18 cellular contexts compared by ENCODE assay signal in the genomic region with DNA sequence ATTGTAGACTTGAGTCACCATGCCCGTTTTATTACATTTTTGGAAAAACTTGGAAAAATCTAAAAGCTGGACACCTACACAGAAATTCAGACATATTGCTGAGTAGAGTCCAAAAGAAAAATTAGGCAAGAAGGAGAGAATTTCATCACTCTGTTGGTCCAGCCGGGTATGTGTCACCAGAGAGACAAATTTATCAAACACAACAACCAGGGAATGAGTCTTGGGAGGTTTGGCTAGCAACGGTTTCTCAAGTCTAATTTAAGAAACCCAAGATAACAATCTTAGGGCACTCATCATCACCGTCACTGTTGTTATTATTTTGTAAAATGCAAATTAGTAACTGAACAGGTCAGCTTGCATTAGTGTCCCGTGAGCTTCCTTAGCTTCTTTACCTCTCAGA. TPM values are rescaled to one million over a fixed set of nuclear protein-coding genes. Genes with fewer than 3 reads are reported as not detected.
DNase-seq lines count a peak whose midpoint lies in the region; ATAC-seq, FAIRE-seq and TF ChIP-seq lines count a peak whose summit lies in the region.
"Had no signal": no experiment of that assay in that cellular context is flagged by ENCODE, and none has a peak within 500 bp of the region (broad histone marks: within the 10 kb centered on the region; RNA-seq: fewer than 3 reads in every experiment).

No MANE protein-coding gene starts in this region.

- H3K4me1 Mint-ChIP-seq in astrocyte (ENCODE audit: low read depth, unreplicated experiment), result no peaks in the 10 kb centered on the region
- no peaks in the 10 kb centered on the region for H3K4me1 Mint-ChIP-seq in activated T-cell treated with anti-CD3 and anti-CD28 coated beads, Interleukin-2, amount 50 U/mL, for 4 hours (ENCODE audit: low read depth)
- H3K4me1 Mint-ChIP-seq: GM23338; naive thymus-derived CD8-positive, alpha-beta T cell had no signal

- H3K79me2 ChIP-seq in astrocyte (ENCODE audit: insufficient read depth, low read length), result no peaks in the 10 kb centered on the region

- H2BK12ac ChIP-seq in mesenchymal stem cell (ENCODE audit: low read length in 2 of 2), result no peak overlapping the region

- ATAC-seq in activated T-cell treated with anti-CD3 and anti-CD28 coated beads, Interleukin-2, amount 50 U/mL, for 4 hours, result no peak
- no peak for ATAC-seq in upper lobe of right lung
- ATAC-seq: GM23338; left lung; naive thymus-derived CD8-positive, alpha-beta T cell; psoas muscle; SK-N-SH treated with all-trans-retinoic acid at 6 μM for 48 hours had no signal

- no peaks in the 10 kb centered on the region for H3K79me1 ChIP-seq in mesenchymal stem cell (replicated peaks; ENCODE audit: low read length, poor library complexity, severe bottlenecking)

- H3K36me3 ChIP-seq in astrocyte (ENCODE audit: insufficient read depth, low read length), result no peaks in the 10 kb centered on the region
- H3K36me3 ChIP-seq in mesenchymal stem cell (ENCODE audit: control insufficient read depth in 1 of 2, insufficient read depth in 2 of 2, low read depth in 1 of 2, low read length in 2 of 2), result no peaks in the 10 kb centered on the region
- H3K36me3 ChIP-seq in upper lobe of right lung, result no peaks in the 10 kb centered on the region
- H3K36me3 ChIP-seq: left lung had no signal

- H3K36me3 Mint-ChIP-seq in astrocyte (ENCODE audit: low read depth, unreplicated experiment), result no peaks in the 10 kb centered on the region
- no peaks in the 10 kb centered on the region for H3K36me3 Mint-ChIP-seq in activated T-cell treated with anti-CD3 and anti-CD28 coated beads, Interleukin-2, amount 50 U/mL, for 4 hours (ENCODE audit: insufficient read depth)
- H3K36me3 Mint-ChIP-seq: naive thymus-derived CD8-positive, alpha-beta T cell had no signal

- H3K23ac ChIP-seq in mesenchymal stem cell (ENCODE audit: low read length in 2 of 2), result no peak overlapping the region

- no peak overlapping the region for H4K91ac ChIP-seq in mesenchymal stem cell (ENCODE audit: low read length)

- no peak overlapping the region for H2BK5ac ChIP-seq in mesenchymal stem cell (ENCODE audit: low read depth, low read length, poor library complexity, severe bottlenecking)

- H3K9me3 Mint-ChIP-seq in astrocyte (ENCODE audit: unreplicated experiment), result no peaks in the 10 kb centered on the region
- H3K9me3 Mint-ChIP-seq in activated T-cell treated with anti-CD3 and anti-CD28 coated beads, Interleukin-2, amount 50 U/mL, for 4 hours, result no peaks in the 10 kb centered on the region
- H3K9me3 Mint-ChIP-seq: GM23338; naive thymus-derived CD8-positive, alpha-beta T cell had no signal

- H3K4me2 ChIP-seq in astrocyte (ENCODE audit: low read length) (no peak overlapping the region), mesenchymal stem cell (ENCODE audit: low read length, poor library complexity, severe bottlenecking) (no peak overlapping the region)
- H3K4me2 ChIP-seq: GM23338 had no signal

- TF ChIP-seq CTCF in astrocyte (IDR thresholded peaks at IDR 0.05; ENCODE audit: insufficient read depth, low read depth, low read length) (no peak), upper lobe of right lung (IDR thresholded peaks at IDR 0.05) (no peak)

- H3K27me3 Mint-ChIP-seq in astrocyte (ENCODE audit: low read depth, unreplicated experiment), result peaks cover 12% of the 10 kb centered on the region
- peaks cover 18% of the 10 kb centered on the region for H3K27me3 Mint-ChIP-seq in activated T-cell treated with anti-CD3 and anti-CD28 coated beads, Interleukin-2, amount 50 U/mL, for 4 hours (ENCODE audit: low read depth)

- no peak overlapping the region for H4K8ac ChIP-seq in mesenchymal stem cell (ENCODE audit: low read length)

- no peak overlapping the region for H3K4ac ChIP-seq in mesenchymal stem cell (ENCODE audit: low read depth in 1 of 2, low read length in 2 of 2)

- H3K4me3 ChIP-seq in astrocyte (ENCODE audit: insufficient read depth, low read depth, low read length) (no peak overlapping the region), mesenchymal stem cell (ENCODE audit: insufficient read depth in 1 of 2, low read depth in 1 of 2, low read length in 2 of 2) (no peak overlapping the region), upper lobe of right lung (no peak overlapping the region)
- H3K4me3 ChIP-seq: GM23338, left lung, psoas muscle had no signal

- no peak overlapping the region for H3K14ac ChIP-seq in mesenchymal stem cell (ENCODE audit: low read length in 2 of 2)

- H3K4me1 ChIP-seq in astrocyte (ENCODE audit: insufficient read depth, low read length) (no peaks in the 10 kb centered on the region), mesenchymal stem cell (ENCODE audit: control insufficient read depth, insufficient read depth, low read depth, low read length) (peaks cover 2% of the 10 kb centered on the region), upper lobe of right lung (no peaks in the 10 kb centered on the region)
- H3K4me1 ChIP-seq: left lung, psoas muscle had no signal

- H3K27ac Mint-ChIP-seq in astrocyte (ENCODE audit: unreplicated experiment), result no peak overlapping the region
- H3K27ac Mint-ChIP-seq: GM23338; naive thymus-derived CD8-positive, alpha-beta T cell had no signal

- intact Hi-C loops in upper lobe of right lung (cut with DNase I), result no loop called here

- H3K27ac ChIP-seq in astrocyte (ENCODE audit: low read depth, low read length) (no peak overlapping the region), mesenchymal stem cell (ENCODE audit: low read length, poor library complexity, severe bottlenecking) (no peak overlapping the region), upper lobe of right lung (no peak overlapping the region)
- H3K27ac ChIP-seq: left lung, psoas muscle, VCaP had no signal

- no peak overlapping the region for H2BK15ac ChIP-seq in mesenchymal stem cell (ENCODE audit: low read depth, poor library complexity, severe bottlenecking)

- peak; percentile 5 for FAIRE-seq in astrocyte (lab: Jason Lieb, UNC)

- H3K9ac ChIP-seq in astrocyte (ENCODE audit: low read length), result no peak overlapping the region
- peak overlapping the region; percentile 75 for H3K9ac ChIP-seq in mesenchymal stem cell (ENCODE audit: low read length)

- no peak overlapping the region for H2BK120ac ChIP-seq in mesenchymal stem cell (ENCODE audit: low read depth, low read length)

- H2AFZ ChIP-seq in astrocyte (ENCODE audit: low read depth, low read length) (no peak overlapping the region), mesenchymal stem cell (ENCODE audit: low read depth, low read length) (no peak overlapping the region)

- DNase-seq in AG08396 (ENCODE audit: low spot score), result peak; percentile 74
- peak; percentile 58 for DNase-seq in HCEC 1CT
- DNase-seq in astrocyte (ENCODE audit: low read depth), result peak; percentile 83
- peak; percentile 43 for DNase-seq in mesenchymal stem cell
- no peak for DNase-seq in AML-193 (lab: John Stamatoyannopoulos, UW)
- no peak for DNase-seq in activated T-cell treated with anti-CD3 and anti-CD28 coated beads, Interleukin-2, amount 50 U/mL, for 4 hours
- no peak for DNase-seq in upper lobe of right lung
- DNase-seq in H4 (ENCODE audit: low spot score), result no peak
- DNase-seq: dermis blood vessel endothelial cell; DMS 273 treated with DMSO at 0.1 percent for 48 hours; left lung; naive thymus-derived CD8-positive, alpha-beta T cell; NCI-H1092 treated with DMSO at 0.1 percent for 48 hours; NCI-H2171 treated with DMSO at 0.1 percent for 48 hours; psoas muscle had no signal

- no peaks in the 10 kb centered on the region for H4K20me1 ChIP-seq in astrocyte (ENCODE audit: insufficient read depth, low read length)

- H2AK5ac ChIP-seq in mesenchymal stem cell (ENCODE audit: low read length, severe bottlenecking), result no peak overlapping the region

- no peak overlapping the region for H3K4me3 Mint-ChIP-seq in astrocyte (ENCODE audit: unreplicated experiment)
- no peak overlapping the region for H3K4me3 Mint-ChIP-seq in activated T-cell treated with anti-CD3 and anti-CD28 coated beads, Interleukin-2, amount 50 U/mL, for 4 hours
- H3K4me3 Mint-ChIP-seq: GM23338; naive thymus-derived CD8-positive, alpha-beta T cell had no signal

- 86% methylated on average over 1 of the region's 5 CpGs for WGBS in mesenchymal stem cell

- H3K18ac ChIP-seq in mesenchymal stem cell (ENCODE audit: low read depth in 1 of 2, low read length in 2 of 2), result no peak overlapping the region

- H3K9me3 ChIP-seq in astrocyte (ENCODE audit: insufficient read depth, low read depth, low read length), result no peaks in the 10 kb centered on the region
- no peaks in the 10 kb centered on the region for H3K9me3 ChIP-seq in mesenchymal stem cell (ENCODE audit: control insufficient read depth, low read length)
- no peaks in the 10 kb centered on the region for H3K9me3 ChIP-seq in upper lobe of right lung
- H3K9me3 ChIP-seq: left lung, psoas muscle had no signal

- peaks cover 10% of the 10 kb centered on the region for H3K27me3 ChIP-seq in astrocyte (ENCODE audit: insufficient read depth, low read length)
- H3K27me3 ChIP-seq in mesenchymal stem cell (ENCODE audit: control insufficient read depth in 1 of 2, insufficient read depth in 1 of 2, low read length in 2 of 2), result peaks cover 0 to 23% of the 10 kb centered on the region in 2 experiments
- peaks cover 9% of the 10 kb centered on the region for H3K27me3 ChIP-seq in upper lobe of right lung

RNA-seq across cellular contexts. Expression of a gene that starts 27.7 kb away (rescaled TPM):
- total RNA-seq in astrocyte (31.4 and 32.1 TPM in 2 replicates), upper lobe of right lung (9.3 TPM)
- polyA plus RNA-seq in mesenchymal stem cell (2013, experiment 1 of 2), result 5.9 TPM
- 6.0 TPM for polyA plus RNA-seq in mesenchymal stem cell (2013, experiment 2 of 2)
- total RNA-seq in activated T-cell treated with anti-CD3 and anti-CD28 coated beads, Interleukin-2, amount 50 U/mL, for 4 hours, result 1 to 10 TPM in 1 of 3 donors, under 1 TPM in 2; 0.49 to 1.1 (median 0.87) TPM
- 2.7 and 4.1 TPM in 2 replicates for total RNA-seq in H4 (2014; rRNA removed; shearing (Covaris generic))

Comparison
In these comparisons a context has a peak if more than half of its experiments do, and no peak if none do; other contexts are left out.
1. DNase-seq: peak in AG08396 (single experiment), HCEC 1CT (single experiment), astrocyte (single experiment) and mesenchymal stem cell (single experiment); none in AML-193 (0 of 2), activated T-cell treated with anti-CD3 and anti-CD28 coated beads, Interleukin-2, amount 50 U/mL, for 4 hours (single experiment), upper lobe of right lung (single experiment) and H4 (single experiment).